13 cellular contexts compared by ENCODE assay signal in the genomic region with DNA sequence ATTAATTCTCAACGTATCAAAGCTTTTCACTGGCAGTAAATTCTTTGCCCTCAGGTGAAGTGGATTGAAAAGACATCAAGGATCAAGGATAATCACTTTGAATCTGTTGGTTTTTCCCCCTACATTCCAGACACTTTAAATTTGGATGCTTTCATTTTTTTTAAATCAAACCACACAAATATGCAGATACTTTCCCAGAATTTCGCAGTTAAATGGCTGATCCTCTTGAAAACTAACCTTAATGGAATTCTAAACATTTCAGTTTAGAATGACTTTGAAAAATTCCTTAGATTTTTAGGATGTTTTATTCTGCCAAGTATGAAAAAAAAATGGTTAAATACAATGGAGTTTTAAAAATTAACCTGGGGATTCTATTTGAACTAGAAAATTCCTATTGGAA.
DNase-seq lines count a peak whose midpoint lies in the region; ATAC-seq and TF ChIP-seq lines count a peak whose summit lies in the region.
"Had no signal": no experiment of that assay in that cellular context is flagged by ENCODE, and none has a peak within 500 bp of the region (broad histone marks: within the 10 kb centered on the region; RNA-seq: fewer than 3 reads in every experiment).

No MANE protein-coding gene starts in this region.

- H3K4me3 ChIP-seq in RWPE2 (ENCODE audit: severe bottlenecking) (no peak overlapping the region), fibroblast of lung (replicated peaks in 1 of 4; ENCODE audit: control extremely low read depth in 1 of 4, insufficient read depth in 1 of 4, low read depth in 3 of 4, low read length in 4 of 4) (no peak overlapping the region), osteoblast (ENCODE audit: insufficient read depth, low read length) (no peak overlapping the region)
- H3K4me3 ChIP-seq: BLaER1 treated with 17β-estradiol and CSF1 and Interleukin-3, amounts not matched to agents 10 nM and 100 nM had no signal

- H3K36me3 ChIP-seq in RWPE2 (ENCODE audit: low read depth) (no peaks in the 10 kb centered on the region), fibroblast of lung (ENCODE audit: control insufficient read depth, insufficient read depth, low read length) (no peaks in the 10 kb centered on the region), osteoblast (ENCODE audit: insufficient read depth, low read length) (no peaks in the 10 kb centered on the region)
- H3K36me3 ChIP-seq: BLaER1 treated with 17β-estradiol and CSF1 and Interleukin-3, amounts not matched to agents 10 nM and 100 nM had no signal

- DNase-seq in ELR (ENCODE audit: low read depth) (peak; percentile 88), RWPE2 (ENCODE audit: low spot score) (no peak), fibroblast of lung (ENCODE audit: low read depth in 2 of 2) (peak in 1 of 2 donors; percentile 84), osteoblast (ENCODE audit: insufficient read length, low spot score, missing footprints) (no peak), HuH-7 (ENCODE audit: low spot score) (no peak), T-helper 9 cell (no peak)
- DNase-seq in activated CD4-positive, alpha-beta T cell treated with anti-CD3 and anti-CD28 coated beads for 4 hours, result no peak
- DNase-seq: activated CD4-positive, alpha-beta memory T cell treated with anti-CD3 and anti-CD28 coated beads for 36 hours; activated T-cell treated with anti-CD3 and anti-CD28 coated beads, Interleukin-2, amount 50 U/mL, for 72 hours; amygdala; stimulated activated naive CD4-positive, alpha-beta T cell treated with Interleukin-2 at 50 U/mL for 16 hours had no signal

- ATAC-seq in RWPE2 (ENCODE audit: low read depth) (peak; percentile 67; the same call in 2 of the 3 replicates), GM21825 (IDR thresholded peaks at IDR 0.05; ENCODE audit: unreplicated experiment) (no peak)
- ATAC-seq: activated T-cell treated with anti-CD3 and anti-CD28 coated beads, Interleukin-2, amount 50 U/mL, for 72 hours had no signal

- H4K20me1 ChIP-seq in fibroblast of lung (ENCODE audit: control insufficient read depth, extremely low read depth, insufficient read depth, low read length) (no peaks in the 10 kb centered on the region), osteoblast (ENCODE audit: insufficient read depth, low read length) (no peaks in the 10 kb centered on the region)
- H4K20me1 ChIP-seq: BLaER1 treated with 17β-estradiol and CSF1 and Interleukin-3, amounts not matched to agents 10 nM and 100 nM had no signal

- H3K9me3 ChIP-seq in RWPE2 (ENCODE audit: severe bottlenecking) (no peaks in the 10 kb centered on the region), fibroblast of lung (ENCODE audit: control insufficient read depth, insufficient read depth, low read depth, low read length) (no peaks in the 10 kb centered on the region), osteoblast (ENCODE audit: low read depth, low read length) (no peaks in the 10 kb centered on the region)

- H3K27ac ChIP-seq in RWPE2 (ENCODE audit: poor library complexity, severe bottlenecking) (peak overlapping the region; percentile 66), fibroblast of lung (ENCODE audit: insufficient read depth, low read length) (peak overlapping the region; percentile 28), osteoblast (ENCODE audit: low read depth, low read length) (no peak overlapping the region)
- H3K27ac ChIP-seq: BLaER1 treated with 17β-estradiol and CSF1 and Interleukin-3, amounts not matched to agents 10 nM and 100 nM had no signal

- H3K79me2 ChIP-seq in fibroblast of lung (ENCODE audit: control insufficient read depth, insufficient read depth, low read length) (no peaks in the 10 kb centered on the region), osteoblast (ENCODE audit: insufficient read depth, low read length) (no peaks in the 10 kb centered on the region)

- H3K4me2 ChIP-seq in fibroblast of lung (ENCODE audit: extremely low read depth, insufficient read depth, low read length), result peak overlapping the region; percentile 69
- H3K4me2 ChIP-seq in osteoblast (ENCODE audit: insufficient read depth, low read length), result peak overlapping the region; percentile 47
- H3K4me2 ChIP-seq: BLaER1 treated with 17β-estradiol and CSF1 and Interleukin-3, amounts not matched to agents 10 nM and 100 nM had no signal

- H3K9ac ChIP-seq in fibroblast of lung (ENCODE audit: insufficient read depth, low read length), result no peak overlapping the region
- H3K9ac ChIP-seq: BLaER1 treated with 17β-estradiol and CSF1 and Interleukin-3, amounts not matched to agents 10 nM and 100 nM had no signal

- TF ChIP-seq CTCF in RWPE2 (IDR thresholded peaks at IDR 0.05; ENCODE audit: poor library complexity, severe bottlenecking) (no peak), fibroblast of lung (conservative IDR thresholded peaks at IDR 0.05 in 1 of 2, IDR thresholded peaks at IDR 0.05 in 1 of 2; ENCODE audit: low read depth in 1 of 2, low read length in 2 of 2) (no peak), osteoblast (IDR thresholded peaks at IDR 0.05; ENCODE audit: extremely low read depth, low read depth, low read length) (no peak)

- H3K27me3 ChIP-seq in RWPE2 (ENCODE audit: insufficient read depth, poor library complexity, severe bottlenecking), result no peaks in the 10 kb centered on the region
- no peaks in the 10 kb centered on the region for H3K27me3 ChIP-seq in fibroblast of lung (ENCODE audit: control insufficient read depth, insufficient read depth, low read length)
- no peaks in the 10 kb centered on the region for H3K27me3 ChIP-seq in osteoblast (ENCODE audit: insufficient read depth, low read length)
- H3K27me3 ChIP-seq: BLaER1 treated with 17β-estradiol and CSF1 and Interleukin-3, amounts not matched to agents 10 nM and 100 nM had no signal

- peaks cover 13% of the 10 kb centered on the region for H3K4me1 ChIP-seq in RWPE2 (ENCODE audit: insufficient read depth, poor library complexity, severe bottlenecking)
- H3K4me1 ChIP-seq in fibroblast of lung (ENCODE audit: control insufficient read depth, extremely low read depth, insufficient read depth, low read length), result peaks cover 7% of the 10 kb centered on the region
- peaks cover 62% of the 10 kb centered on the region for H3K4me1 ChIP-seq in osteoblast (ENCODE audit: insufficient read depth, low read length)

- H2AFZ ChIP-seq in fibroblast of lung (ENCODE audit: low read length), result no peak overlapping the region
- H2AFZ ChIP-seq in osteoblast (ENCODE audit: low read length), result no peak overlapping the region
